Comparison of ENCODE assay signal across 20 cellular contexts in the genomic region with DNA sequence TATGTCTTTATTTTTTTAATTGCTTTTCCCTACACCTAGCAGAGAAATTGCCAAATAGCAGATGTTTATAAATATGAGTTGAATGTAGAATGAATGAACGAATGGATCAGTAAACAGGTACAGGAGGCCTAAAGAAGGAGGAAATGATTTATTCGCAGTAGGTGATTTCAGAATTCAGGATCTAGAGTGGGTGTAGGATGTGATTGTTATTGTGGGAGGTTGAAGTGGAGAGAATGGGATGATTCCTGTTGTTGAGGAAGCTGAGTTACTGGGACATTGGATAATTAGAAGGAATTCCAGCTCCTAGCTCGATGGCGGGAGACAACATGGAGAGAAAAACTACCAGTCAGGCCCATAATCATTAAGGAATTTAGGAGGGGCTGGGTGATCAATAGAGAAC. TPM values are rescaled to one million over a fixed set of nuclear protein-coding genes. Genes with fewer than 3 reads are reported as not detected.
DNase-seq lines count a peak whose midpoint lies in the region; ATAC-seq and TF ChIP-seq lines count a peak whose summit lies in the region.
"Had no signal": no experiment of that assay in that cellular context is flagged by ENCODE, and none has a peak within 500 bp of the region (broad histone marks: within the 10 kb centered on the region; RNA-seq: fewer than 3 reads in every experiment).

No MANE protein-coding gene starts in this region.

- peak overlapping the region; percentile 55 for H3K27ac Mint-ChIP-seq in progenitor cell of endocrine pancreas
- H3K27ac Mint-ChIP-seq: CD4-positive, CD25-positive, alpha-beta regulatory T cell; H9 had no signal

- no peaks in the 10 kb centered on the region for H3K27me3 Mint-ChIP-seq in progenitor cell of endocrine pancreas
- H3K27me3 Mint-ChIP-seq: CD4-positive, CD25-positive, alpha-beta regulatory T cell had no signal

- H3K4me3 ChIP-seq in HEK293 (ENCODE audit: low read depth, low read length): no peak overlapping the region
- H3K4me3 ChIP-seq in ascending aorta: no peak overlapping the region
- no peak overlapping the region for H3K4me3 ChIP-seq in uterus
- H3K4me3 ChIP-seq: MG63 had no signal

- H3K9me3 ChIP-seq in HEK293 (ENCODE audit: control insufficient read depth, insufficient read depth, low read depth, low read length): no peaks in the 10 kb centered on the region
- no peaks in the 10 kb centered on the region for H3K9me3 ChIP-seq in ascending aorta
- no peaks in the 10 kb centered on the region for H3K9me3 ChIP-seq in uterus
- H3K9me3 ChIP-seq: Caco-2, MG63 had no signal

- DNase-seq in ascending aorta (ENCODE audit: low spot score in 2 of 2) (no peak), progenitor cell of endocrine pancreas (ENCODE audit: low spot score, unreplicated experiment) (no peak), uterus (no peak), NCI-H82 (lab: John Stamatoyannopoulos, UW) (no peak)
- DNase-seq: Caco-2; CD4-positive, CD25-positive, alpha-beta regulatory T cell; DMS 273 treated with DMSO at 0.1 percent for 48 hours; DMS79 treated with DMSO at 0.1 percent for 48 hours; H9; Kasumi-1; MG63; NCI-H1417 treated with DMSO at 0.1 percent for 48 hours; NCI-H187; NCI-H226; NCI-H524; NCI-H774 had no signal

- TF ChIP-seq CTCF in HEK293 (tag by site-specific recombination; IDR thresholded peaks at IDR 0.05): no peak
- TF ChIP-seq CTCF in ascending aorta (IDR thresholded peaks at IDR 0.05): no peak
- no peak for TF ChIP-seq CTCF in progenitor cell of endocrine pancreas (IDR thresholded peaks at IDR 0.05; ENCODE audit: unreplicated experiment)
- TF ChIP-seq CTCF in uterus (IDR thresholded peaks at IDR 0.05): no peak

- H3K4me1 ChIP-seq in HEK293 (ENCODE audit: control insufficient read depth, insufficient read depth, low read length) (peaks cover 33% of the 10 kb centered on the region), ascending aorta (peaks cover 0 to 19% of the 10 kb centered on the region in 2 donors), uterus (peaks cover 0 to 8% of the 10 kb centered on the region in 2 donors)
- H3K4me1 ChIP-seq: Caco-2 had no signal

- TF ChIP-seq POLR2A in uterus (IDR thresholded peaks at IDR 0.05): no peak

- POLR2A ChIA-PET in HEK293 (lab: Yijun Ruan, JAX): no interaction called here

- no peaks in the 10 kb centered on the region for H3K9me3 Mint-ChIP-seq in progenitor cell of endocrine pancreas (ENCODE audit: low read depth)
- H3K9me3 Mint-ChIP-seq: CD4-positive, CD25-positive, alpha-beta regulatory T cell; H9 had no signal

- H3K27me3 ChIP-seq in ascending aorta: no peaks in the 10 kb centered on the region
- H3K27me3 ChIP-seq in uterus: no peaks in the 10 kb centered on the region
- H3K27me3 ChIP-seq: MG63 had no signal

- H3K36me3 ChIP-seq in HEK293 (ENCODE audit: control insufficient read depth in 2 of 2, insufficient read depth in 1 of 2, low read length in 2 of 2) (no peaks in the 10 kb centered on the region), ascending aorta (no peaks in the 10 kb centered on the region), uterus (no peaks in the 10 kb centered on the region)
- H3K36me3 ChIP-seq: MG63 had no signal

- H3K36me3 Mint-ChIP-seq in progenitor cell of endocrine pancreas (ENCODE audit: insufficient read depth): peaks cover 8% of the 10 kb centered on the region

- ATAC-seq in GM18861 (IDR thresholded peaks at IDR 0.05; ENCODE audit: unreplicated experiment) (no peak), GM19463 (IDR thresholded peaks at IDR 0.05; ENCODE audit: unreplicated experiment) (no peak)
- ATAC-seq: Panc1 had no signal

- H3K27ac ChIP-seq in HEK293 (ENCODE audit: extremely low read depth, low read depth, low read length) (no peak overlapping the region), ascending aorta (peak overlapping the region; percentile 8 to 25), uterus (peak overlapping the region; percentile 25 to 32)

- H3K4me1 Mint-ChIP-seq in progenitor cell of endocrine pancreas (ENCODE audit: low read depth): peaks cover 25% of the 10 kb centered on the region

- intact Hi-C loops in ascending aorta (cut with DNase I) (no loop called here), uterus (cut with DNase I; ENCODE audit: low total_unique reads) (no loop called here)

- CTCF ChIA-PET in HEK293 (lab: Yijun Ruan, JAX): interaction anchor here (0.6 kb wide), 2 partner anchors 37 to 104 kb away, joined by 3 to 4 read pairs; no protein-coding TSS in a partner anchor

- no peak overlapping the region for H3K4me3 Mint-ChIP-seq in progenitor cell of endocrine pancreas (ENCODE audit: low read depth)
- H3K4me3 Mint-ChIP-seq: CD4-positive, CD25-positive, alpha-beta regulatory T cell; H9 had no signal

TF ChIP-seq in HEK293, 187 proteins besides CTCF, POLR2A, EP300 and RAD21:
- TF ChIP-seq ZFP37 (tag by site-specific recombination; IDR thresholded peaks at IDR 0.05) (no peak), ZFHX2 (tag by site-specific recombination; conservative IDR thresholded peaks at IDR 0.05) (peak; percentile 54; the same call in 1 of the 2 replicates), ZNF664 (tag by site-specific recombination; IDR thresholded peaks at IDR 0.05) (no peak), SETDB1 (IDR thresholded peaks at IDR 0.05; ENCODE audit: insufficient read length, low read length) (no peak), RBAK (tag by site-specific recombination; IDR thresholded peaks at IDR 0.05) (no peak), EGR2 (tag by site-specific recombination; IDR thresholded peaks at IDR 0.05; ENCODE audit: low read depth) (peak; percentile 74; the same call in 1 of the 2 replicates), ZNF626 (tag by site-specific recombination; IDR thresholded peaks at IDR 0.05) (no peak), ZNF202 (tag by site-specific recombination; IDR thresholded peaks at IDR 0.05; ENCODE audit: borderline replicate concordance) (no peak), ZNF530 (tag by site-specific recombination; IDR thresholded peaks at IDR 0.05; ENCODE audit: low read depth) (no peak), ZNF416 (tag by site-specific recombination; IDR thresholded peaks at IDR 0.05) (no peak), ZIC2 (tag by site-specific recombination; IDR thresholded peaks at IDR 0.05) (no peak)
- TF ChIP-seq, protein P1, sequence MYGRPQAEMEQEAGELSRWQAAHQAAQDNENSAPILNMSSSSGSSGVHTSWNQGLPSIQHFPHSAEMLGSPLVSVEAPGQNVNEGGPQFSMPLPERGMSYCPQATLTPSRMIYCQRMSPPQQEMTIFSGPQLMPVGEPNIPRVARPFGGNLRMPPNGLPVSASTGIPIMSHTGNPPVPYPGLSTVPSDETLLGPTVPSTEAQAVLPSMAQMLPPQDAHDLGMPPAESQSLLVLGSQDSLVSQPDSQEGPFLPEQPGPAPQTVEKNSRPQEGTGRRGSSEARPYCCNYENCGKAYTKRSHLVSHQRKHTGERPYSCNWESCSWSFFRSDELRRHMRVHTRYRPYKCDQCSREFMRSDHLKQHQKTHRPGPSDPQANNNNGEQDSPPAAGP (tag by site-specific recombination; IDR thresholded peaks at IDR 0.05): no peak
- TF ChIP-seq, protein P2, sequence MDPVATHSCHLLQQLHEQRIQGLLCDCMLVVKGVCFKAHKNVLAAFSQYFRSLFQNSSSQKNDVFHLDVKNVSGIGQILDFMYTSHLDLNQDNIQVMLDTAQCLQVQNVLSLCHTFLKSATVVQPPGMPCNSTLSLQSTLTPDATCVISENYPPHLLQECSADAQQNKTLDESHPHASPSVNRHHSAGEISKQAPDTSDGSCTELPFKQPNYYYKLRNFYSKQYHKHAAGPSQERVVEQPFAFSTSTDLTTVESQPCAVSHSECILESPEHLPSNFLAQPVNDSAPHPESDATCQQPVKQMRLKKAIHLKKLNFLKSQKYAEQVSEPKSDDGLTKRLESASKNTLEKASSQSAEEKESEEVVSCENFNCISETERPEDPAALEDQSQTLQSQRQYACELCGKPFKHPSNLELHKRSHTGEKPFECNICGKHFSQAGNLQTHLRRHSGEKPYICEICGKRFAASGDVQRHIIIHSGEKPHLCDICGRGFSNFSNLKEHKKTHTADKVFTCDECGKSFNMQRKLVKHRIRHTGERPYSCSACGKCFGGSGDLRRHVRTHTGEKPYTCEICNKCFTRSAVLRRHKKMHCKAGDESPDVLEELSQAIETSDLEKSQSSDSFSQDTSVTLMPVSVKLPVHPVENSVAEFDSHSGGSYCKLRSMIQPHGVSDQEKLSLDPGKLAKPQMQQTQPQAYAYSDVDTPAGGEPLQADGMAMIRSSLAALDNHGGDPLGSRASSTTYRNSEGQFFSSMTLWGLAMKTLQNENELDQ (tag by site-specific recombination; IDR thresholded peaks at IDR 0.05; ENCODE audit: low read depth): no peak
- TF ChIP-seq, protein P3, sequence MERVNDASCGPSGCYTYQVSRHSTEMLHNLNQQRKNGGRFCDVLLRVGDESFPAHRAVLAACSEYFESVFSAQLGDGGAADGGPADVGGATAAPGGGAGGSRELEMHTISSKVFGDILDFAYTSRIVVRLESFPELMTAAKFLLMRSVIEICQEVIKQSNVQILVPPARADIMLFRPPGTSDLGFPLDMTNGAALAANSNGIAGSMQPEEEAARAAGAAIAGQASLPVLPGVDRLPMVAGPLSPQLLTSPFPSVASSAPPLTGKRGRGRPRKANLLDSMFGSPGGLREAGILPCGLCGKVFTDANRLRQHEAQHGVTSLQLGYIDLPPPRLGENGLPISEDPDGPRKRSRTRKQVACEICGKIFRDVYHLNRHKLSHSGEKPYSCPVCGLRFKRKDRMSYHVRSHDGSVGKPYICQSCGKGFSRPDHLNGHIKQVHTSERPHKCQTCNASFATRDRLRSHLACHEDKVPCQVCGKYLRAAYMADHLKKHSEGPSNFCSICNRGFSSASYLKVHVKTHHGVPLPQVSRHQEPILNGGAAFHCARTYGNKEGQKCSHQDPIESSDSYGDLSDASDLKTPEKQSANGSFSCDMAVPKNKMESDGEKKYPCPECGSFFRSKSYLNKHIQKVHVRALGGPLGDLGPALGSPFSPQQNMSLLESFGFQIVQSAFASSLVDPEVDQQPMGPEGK (tag by site-specific recombination; IDR thresholded peaks at IDR 0.05): no peak
TF ChIP-seq in HEK293: peak in this region for 2.

RNA-seq across cellular contexts. Expression of a gene that starts 42.2 kb away (rescaled TPM):
- total RNA-seq in ascending aorta (89.4 TPM), progenitor cell of endocrine pancreas (83.1 and 88.1 TPM in 2 replicates), uterus (100 to 1,000 TPM in 1 of 4 donors, 10 to 100 TPM in 3; 49.8 to 178 (median 75.1) TPM)
